ENCODE assay signal across 10 cellular contexts in the genomic region with DNA sequence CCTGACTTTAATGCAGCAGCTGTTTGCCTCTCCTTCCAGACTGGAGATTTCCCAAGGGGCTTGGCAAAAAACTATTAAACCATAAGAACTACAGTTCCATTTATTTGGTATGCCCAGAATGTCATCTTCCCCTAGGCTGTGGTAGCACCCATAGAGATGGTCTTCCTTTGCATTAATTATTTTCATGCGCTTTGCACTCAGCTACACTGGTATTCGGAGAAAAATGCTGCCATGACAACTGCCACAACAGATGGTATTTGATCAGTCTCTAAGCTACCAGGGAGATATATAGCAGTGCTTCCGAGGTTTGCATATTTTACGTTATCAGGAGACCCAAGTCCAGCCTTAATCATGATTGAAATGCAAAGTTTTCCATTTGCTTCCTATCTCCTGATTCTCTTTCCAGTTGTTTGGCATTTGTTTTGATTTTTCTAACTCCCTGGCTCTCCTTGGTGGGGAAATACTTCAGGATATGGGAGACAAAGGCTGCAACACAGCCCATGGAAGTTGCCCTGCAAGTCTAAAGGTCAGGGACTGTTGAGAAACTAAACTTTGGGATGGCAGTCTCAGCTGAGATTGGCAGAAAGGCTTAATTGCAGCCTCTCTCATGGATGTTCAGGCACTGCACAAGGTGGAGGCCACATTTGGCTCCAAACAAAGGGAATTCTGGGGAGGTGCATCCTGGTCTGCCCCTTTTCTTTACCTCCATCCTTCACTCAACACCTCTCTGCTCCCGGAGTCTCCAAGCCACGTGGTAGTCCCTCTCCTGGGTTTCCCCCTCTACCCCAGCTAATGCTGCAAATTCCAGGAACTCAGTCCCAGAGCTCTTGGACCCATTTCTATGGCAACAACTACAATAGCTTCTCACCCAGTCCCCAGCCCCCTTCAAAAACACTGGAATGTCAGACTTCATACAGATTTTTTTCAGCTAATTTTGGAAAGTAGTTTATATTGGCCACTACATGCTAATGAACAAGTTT.
DNase-seq lines count a peak whose midpoint lies in the region; ATAC-seq, FAIRE-seq and TF ChIP-seq lines count a peak whose summit lies in the region.
"Had no signal": no experiment of that assay in that cellular context is flagged by ENCODE, and none has a peak within 500 bp of the region (broad histone marks: within the 10 kb centered on the region; RNA-seq: fewer than 3 reads in every experiment).

No MANE protein-coding gene starts in this region.

- TF ChIP-seq POLR2A in erythroblast (IDR thresholded peaks at IDR 0.05; ENCODE audit: low read length): no peak

- peak; percentile 69 for ATAC-seq in SK-N-SH treated with all-trans-retinoic acid at 6 μM for 48 hours
- ATAC-seq in GM19455 (IDR thresholded peaks at IDR 0.05; ENCODE audit: unreplicated experiment): no peak
- no peak for ATAC-seq in HG02623 (IDR thresholded peaks at IDR 0.05; ENCODE audit: unreplicated experiment)

- DNase-seq in NCI-H1417 (lab: John Stamatoyannopoulos, UW) (peak in 2 of 3 experiments; percentile 18 to 53), NCI-H1417 treated with DMSO at 0.1 percent for 48 hours (lab: John Stamatoyannopoulos, UW) (no peak), pulmonary artery endothelial cell (ENCODE audit: low read depth, low spot score) (peak; percentile 80), erythroblast (lab: John Stamatoyannopoulos, UW) (no peak)
- DNase-seq: activated CD4-positive, CD25-positive, alpha-beta regulatory T cell treated with anti-CD3 and anti-CD28 coated beads, Interleukin-2, amount 50 U/mL, for 72 hours; KBM-7 had no signal

- peak; percentile 93 for FAIRE-seq in islet of Langerhans (lab: Jason Lieb, UNC)

TF ChIP-seq in SK-N-SH treated with all-trans-retinoic acid at 6 μM for 48 hours, 23 proteins besides CTCF, POLR2A, EP300 and RAD21:
- TF ChIP-seq CSDC2 (CRISPR knock-in tag; IDR thresholded peaks at IDR 0.05) (no peak), ARNTL (CRISPR knock-in tag; IDR thresholded peaks at IDR 0.05; ENCODE audit: borderline replicate concordance, low read depth) (no peak), ZC3H10 (CRISPR knock-in tag; IDR thresholded peaks at IDR 0.05) (no peak), OSR1 (CRISPR knock-in tag; IDR thresholded peaks at IDR 0.05) (no peak), ZNF70 (CRISPR knock-in tag; IDR thresholded peaks at IDR 0.05) (no peak), ZFP3 (CRISPR knock-in tag; IDR thresholded peaks at IDR 0.05) (no peak), RARB (CRISPR knock-in tag; IDR thresholded peaks at IDR 0.05) (no peak), ZFP30 (CRISPR knock-in tag; IDR thresholded peaks at IDR 0.05) (no peak), PPARA (CRISPR knock-in tag; IDR thresholded peaks at IDR 0.05; ENCODE audit: borderline replicate concordance) (no peak), TOX (CRISPR knock-in tag; IDR thresholded peaks at IDR 0.05; ENCODE audit: borderline replicate concordance) (no peak), ZNF8 (CRISPR knock-in tag; IDR thresholded peaks at IDR 0.05) (no peak), BACH2 (CRISPR knock-in tag; IDR thresholded peaks at IDR 0.05; ENCODE audit: borderline replicate concordance) (no peak), ESRRG (CRISPR knock-in tag; IDR thresholded peaks at IDR 0.05) (no peak), TCF4 (CRISPR knock-in tag; IDR thresholded peaks at IDR 0.05; ENCODE audit: borderline replicate concordance) (no peak)
- TF ChIP-seq, protein P1, sequence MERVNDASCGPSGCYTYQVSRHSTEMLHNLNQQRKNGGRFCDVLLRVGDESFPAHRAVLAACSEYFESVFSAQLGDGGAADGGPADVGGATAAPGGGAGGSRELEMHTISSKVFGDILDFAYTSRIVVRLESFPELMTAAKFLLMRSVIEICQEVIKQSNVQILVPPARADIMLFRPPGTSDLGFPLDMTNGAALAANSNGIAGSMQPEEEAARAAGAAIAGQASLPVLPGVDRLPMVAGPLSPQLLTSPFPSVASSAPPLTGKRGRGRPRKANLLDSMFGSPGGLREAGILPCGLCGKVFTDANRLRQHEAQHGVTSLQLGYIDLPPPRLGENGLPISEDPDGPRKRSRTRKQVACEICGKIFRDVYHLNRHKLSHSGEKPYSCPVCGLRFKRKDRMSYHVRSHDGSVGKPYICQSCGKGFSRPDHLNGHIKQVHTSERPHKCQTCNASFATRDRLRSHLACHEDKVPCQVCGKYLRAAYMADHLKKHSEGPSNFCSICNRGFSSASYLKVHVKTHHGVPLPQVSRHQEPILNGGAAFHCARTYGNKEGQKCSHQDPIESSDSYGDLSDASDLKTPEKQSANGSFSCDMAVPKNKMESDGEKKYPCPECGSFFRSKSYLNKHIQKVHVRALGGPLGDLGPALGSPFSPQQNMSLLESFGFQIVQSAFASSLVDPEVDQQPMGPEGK (CRISPR knock-in tag; IDR thresholded peaks at IDR 0.05; ENCODE audit: borderline replicate concordance): no peak
- TF ChIP-seq, protein P2, sequence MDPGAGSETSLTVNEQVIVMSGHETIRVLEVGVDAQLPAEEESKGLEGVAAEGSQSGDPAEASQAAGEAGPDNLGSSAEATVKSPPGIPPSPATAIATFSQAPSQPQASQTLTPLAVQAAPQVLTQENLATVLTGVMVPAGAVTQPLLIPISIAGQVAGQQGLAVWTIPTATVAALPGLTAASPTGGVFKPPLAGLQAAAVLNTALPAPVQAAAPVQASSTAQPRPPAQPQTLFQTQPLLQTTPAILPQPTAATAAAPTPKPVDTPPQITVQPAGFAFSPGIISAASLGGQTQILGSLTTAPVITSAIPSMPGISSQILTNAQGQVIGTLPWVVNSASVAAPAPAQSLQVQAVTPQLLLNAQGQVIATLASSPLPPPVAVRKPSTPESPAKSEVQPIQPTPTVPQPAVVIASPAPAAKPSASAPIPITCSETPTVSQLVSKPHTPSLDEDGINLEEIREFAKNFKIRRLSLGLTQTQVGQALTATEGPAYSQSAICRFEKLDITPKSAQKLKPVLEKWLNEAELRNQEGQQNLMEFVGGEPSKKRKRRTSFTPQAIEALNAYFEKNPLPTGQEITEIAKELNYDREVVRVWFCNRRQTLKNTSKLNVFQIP (CRISPR knock-in tag; IDR thresholded peaks at IDR 0.05; ENCODE audit: borderline replicate concordance, low read depth): no peak
- TF ChIP-seq, protein P3, sequence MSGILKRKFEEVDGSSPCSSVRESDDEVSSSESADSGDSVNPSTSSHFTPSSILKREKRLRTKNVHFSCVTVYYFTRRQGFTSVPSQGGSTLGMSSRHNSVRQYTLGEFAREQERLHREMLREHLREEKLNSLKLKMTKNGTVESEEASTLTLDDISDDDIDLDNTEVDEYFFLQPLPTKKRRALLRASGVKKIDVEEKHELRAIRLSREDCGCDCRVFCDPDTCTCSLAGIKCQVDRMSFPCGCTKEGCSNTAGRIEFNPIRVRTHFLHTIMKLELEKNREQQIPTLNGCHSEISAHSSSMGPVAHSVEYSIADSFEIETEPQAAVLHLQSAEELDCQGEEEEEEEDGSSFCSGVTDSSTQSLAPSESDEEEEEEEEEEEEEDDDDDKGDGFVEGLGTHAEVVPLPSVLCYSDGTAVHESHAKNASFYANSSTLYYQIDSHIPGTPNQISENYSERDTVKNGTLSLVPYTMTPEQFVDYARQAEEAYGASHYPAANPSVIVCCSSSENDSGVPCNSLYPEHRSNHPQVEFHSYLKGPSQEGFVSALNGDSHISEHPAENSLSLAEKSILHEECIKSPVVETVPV (CRISPR knock-in tag; IDR thresholded peaks at IDR 0.05): no peak

Comparison
In these comparisons a context has a peak if more than half of its experiments do, and no peak if none do; other contexts are left out.
1. DNase-seq: peak in NCI-H1417 (2 of 3) and pulmonary artery endothelial cell (single experiment); none in NCI-H1417 treated with DMSO at 0.1 percent for 48 hours (single experiment) and erythroblast (0 of 2).